ENCODE assay signal across 8 cellular contexts in the genomic region with DNA sequence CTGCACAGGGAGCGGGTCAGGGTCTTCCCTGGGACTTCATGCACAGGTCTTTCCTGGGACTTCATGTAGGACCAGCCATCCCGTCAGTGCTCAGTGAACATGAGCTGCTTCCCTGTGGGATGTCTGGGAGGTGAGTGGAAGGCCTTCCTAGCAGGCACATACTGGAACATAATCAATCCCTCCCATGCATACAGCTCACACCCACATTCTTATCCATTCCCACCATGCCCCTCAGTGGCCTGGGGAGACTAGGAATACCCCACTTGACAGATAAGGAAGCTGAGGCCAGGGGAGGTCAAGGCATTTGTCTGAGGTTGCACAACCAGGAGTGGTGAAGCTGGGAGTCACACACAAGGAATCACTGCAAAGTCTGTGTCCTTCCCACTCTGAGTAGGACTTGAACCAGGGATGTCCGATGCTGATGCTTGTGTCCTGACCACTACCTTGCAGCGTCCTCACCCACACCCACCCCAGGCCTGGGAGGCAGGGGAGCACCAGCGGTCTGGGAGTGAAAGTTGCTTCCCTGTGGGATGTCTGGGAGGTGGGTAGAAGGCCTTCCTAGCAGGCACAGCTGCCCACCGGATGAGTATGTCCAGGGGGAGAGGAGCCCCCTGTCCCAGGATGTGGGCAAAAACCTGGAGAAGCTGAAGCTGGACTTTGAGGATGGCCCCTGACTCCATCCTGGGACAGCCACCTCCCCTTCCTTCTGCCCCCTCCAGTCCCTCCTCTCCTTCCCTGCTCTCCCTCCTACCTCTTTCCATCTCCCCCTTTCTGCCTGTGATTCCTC. TPM values are rescaled to one million over a fixed set of nuclear protein-coding genes. Genes with fewer than 3 reads are reported as not detected.
DNase-seq lines count a peak whose midpoint lies in the region; ATAC-seq and TF ChIP-seq lines count a peak whose summit lies in the region.

No MANE protein-coding gene starts in this region.

- DNase-seq in T-helper 2 cell treated with Interferon-gamma antibody and Interleukin-4, amounts not matched to agents 5 μg/mL and 100 μg/mL, for 36 hours (ENCODE audit: low spot score), result no peak
- DNase-seq in T-helper 2 cell, result no peak
- peak in 1 of 2 donors; percentile 27 for DNase-seq in left lung
- no peak for DNase-seq in tibial artery
- DNase-seq in RPMI8226, result no peak
- DNase-seq in SKM-1 treated with dmso at 0.1 percent for 144 hours (lab: John Stamatoyannopoulos, UW; ENCODE audit: unreplicated experiment), result no peak
- DNase-seq in mucosa of descending colon, result no peak

- H3K4me1 ChIP-seq in left lung (peaks cover 27 to 89% of the 10 kb centered on the region in 2 donors), tibial artery (peaks cover 0 to 73% (median 39%) of the 10 kb centered on the region in 4 donors), mucosa of descending colon (ENCODE audit: low read depth) (peaks cover 42% of the 10 kb centered on the region)

- H3K27me3 Mint-ChIP-seq in T-helper 2 cell treated with Interferon-gamma antibody and Interleukin-4, amounts not matched to agents 5 μg/mL and 100 μg/mL, for 36 hours (ENCODE audit: low read depth), result no peaks in the 10 kb centered on the region

- WGBS in adipose tissue, 3 donors, result 64 to 89% (median 68%) methylated on average over 6 of the region's 6 CpGs

- ATAC-seq in left lung (peak; percentile 3), mucosa of descending colon (no peak)

- peaks cover 60% of the 10 kb centered on the region for H3K36me3 Mint-ChIP-seq in T-helper 2 cell treated with Interferon-gamma antibody and Interleukin-4, amounts not matched to agents 5 μg/mL and 100 μg/mL, for 36 hours (ENCODE audit: low read depth)

- H3K4me3 ChIP-seq in left lung, result peak overlapping the region; percentile 77 to 88
- peak overlapping the region; percentile 70 to 80 for H3K4me3 ChIP-seq in tibial artery
- H3K4me3 ChIP-seq in mucosa of descending colon, result no peak overlapping the region

- no peaks in the 10 kb centered on the region for H3K9me3 ChIP-seq in left lung
- no peaks in the 10 kb centered on the region for H3K9me3 ChIP-seq in tibial artery
- no peaks in the 10 kb centered on the region for H3K9me3 ChIP-seq in mucosa of descending colon

- H3K9me3 Mint-ChIP-seq in T-helper 2 cell treated with Interferon-gamma antibody and Interleukin-4, amounts not matched to agents 5 μg/mL and 100 μg/mL, for 36 hours, result no peaks in the 10 kb centered on the region

- no peak for TF ChIP-seq CTCF in left lung (IDR thresholded peaks at IDR 0.05)
- TF ChIP-seq CTCF in tibial artery (IDR thresholded peaks at IDR 0.05), result no peak
- no peak for TF ChIP-seq CTCF in mucosa of descending colon (IDR thresholded peaks at IDR 0.05)

- H3K4me3 Mint-ChIP-seq in T-helper 2 cell treated with Interferon-gamma antibody and Interleukin-4, amounts not matched to agents 5 μg/mL and 100 μg/mL, for 36 hours, result peak overlapping the region; percentile 87

- peak overlapping the region; percentile 21 for H3K27ac ChIP-seq in adipose tissue (ENCODE audit: low read depth, low read length)
- peak overlapping the region; percentile 80 to 94 for H3K27ac ChIP-seq in left lung
- H3K27ac ChIP-seq in tibial artery, result peak overlapping the region; percentile 90 to 91

- H3K4me1 Mint-ChIP-seq in T-helper 2 cell treated with Interferon-gamma antibody and Interleukin-4, amounts not matched to agents 5 μg/mL and 100 μg/mL, for 36 hours (ENCODE audit: low read depth), result peaks cover 47% of the 10 kb centered on the region

- peak overlapping the region; percentile 97 for H3K27ac Mint-ChIP-seq in T-helper 2 cell treated with Interferon-gamma antibody and Interleukin-4, amounts not matched to agents 5 μg/mL and 100 μg/mL, for 36 hours

- intact Hi-C loops in left lung (cut with DNase I) (no loop called here), tibial artery (cut with DNase I; ENCODE audit: low total_unique reads) (loop anchor here (5.0 kb wide), 1 partner anchor 56 kb away; a partner anchor contains a TSS), mucosa of descending colon (cut with DNase I, micrococcal nuclease) (no loop called here)

- H3K36me3 ChIP-seq in left lung (no peaks in the 10 kb centered on the region), tibial artery (no peaks in the 10 kb centered on the region), mucosa of descending colon (ENCODE audit: low read depth) (no peaks in the 10 kb centered on the region)

- H3K27me3 ChIP-seq in left lung (no peaks in the 10 kb centered on the region), tibial artery (no peaks in the 10 kb centered on the region)

RNA-seq across cellular contexts. Expression of a gene that starts 1.0 kb away (rescaled TPM):
- polyA plus RNA-seq in adipose tissue, result 10 to 100 TPM in 2 of 3 donors, 1 to 10 TPM in 1; 7.3 to 44.2 (median 29.7) TPM
- 10 to 100 TPM; 26.8 to 93.3 TPM for total RNA-seq in left lung
- total RNA-seq in mucosa of descending colon, result 100 to 1,000 TPM; 110 to 127 (median 113) TPM

RNA-seq across cellular contexts. Expression of a gene that starts 26.6 kb away (rescaled TPM):
- polyA plus RNA-seq in adipose tissue, result 1 to 10 TPM in 1 of 3 donors, under 1 TPM in 2; 0.39 to 2.8 (median 0.89) TPM
- under 1 TPM; 0.58 to 0.82 TPM for total RNA-seq in left lung
- total RNA-seq in mucosa of descending colon, result under 1 TPM in 2 of 3 donors, not detected in 1; 0.22 to 0.35 TPM

RNA-seq across cellular contexts. Expression of a gene that starts 56.4 kb away (rescaled TPM):
- polyA plus RNA-seq in adipose tissue, result 100 to 1,000 TPM in 1 of 3 donors, 10 to 100 TPM in 2; 41.7 to 149 (median 75.2) TPM
- total RNA-seq in left lung (100 to 1,000 TPM; 104 to 155 TPM), mucosa of descending colon (100 to 1,000 TPM; 130 to 165 (median 159) TPM)

Comparison
In these comparisons a context has a peak if more than half of its experiments do, and no peak if none do; other contexts are left out.
1. H3K27ac ChIP-seq: peak in every context shown above with its lines; median percentile 90 in tibial artery; 87 in left lung; 21 in adipose tissue.